8 cellular contexts compared by ENCODE assay signal in the genomic region with DNA sequence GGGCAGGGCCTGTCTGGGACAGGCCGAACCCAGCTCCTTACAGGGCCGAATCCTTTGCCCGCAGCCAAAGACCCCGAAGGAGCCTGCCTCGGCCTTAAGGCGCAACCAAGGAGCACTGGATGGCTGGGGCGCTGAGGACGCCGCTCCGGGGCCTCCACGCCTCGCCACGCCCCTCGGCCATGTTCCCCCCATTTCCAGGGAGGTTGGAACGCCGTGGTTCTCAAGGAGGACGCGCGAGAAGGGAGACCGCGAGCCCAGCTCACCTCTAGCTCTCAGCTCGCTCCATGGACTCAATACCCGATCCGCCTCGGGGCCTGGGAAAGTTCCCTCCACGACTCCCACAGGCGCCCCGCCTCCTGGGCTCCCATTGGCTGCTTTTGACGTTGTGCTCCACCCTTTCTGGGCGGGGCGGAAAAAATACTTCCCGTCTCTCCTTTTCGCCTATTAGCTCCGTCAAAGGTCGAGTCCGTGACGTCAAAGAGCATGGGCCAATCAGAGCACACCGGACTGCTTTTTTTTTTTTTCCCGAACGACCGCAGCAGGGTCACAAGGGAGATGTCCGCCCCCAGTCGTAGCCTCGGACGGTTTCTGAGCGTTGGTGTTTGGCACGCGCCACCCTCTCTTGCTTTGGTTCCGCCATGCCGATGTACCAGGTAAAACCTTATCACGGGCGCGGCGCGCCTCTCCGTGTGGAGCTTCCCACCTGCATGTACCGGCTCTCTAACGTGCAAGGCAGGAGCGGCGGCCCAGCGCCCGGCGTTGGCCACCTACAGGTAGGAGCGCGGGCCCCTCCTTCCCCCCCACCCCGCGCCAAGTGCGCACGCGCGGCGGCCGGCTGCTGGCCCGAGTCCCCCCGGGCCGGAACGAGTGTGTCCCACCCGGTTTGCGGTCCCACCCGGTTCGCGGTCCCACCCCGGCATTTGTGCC.
DNase-seq lines count a peak whose midpoint lies in the region; ATAC-seq and TF ChIP-seq lines count a peak whose summit lies in the region.

No MANE protein-coding gene starts in this region.

- H3K4me3 Mint-ChIP-seq in activated T-helper 2 cell treated with anti-CD3 and anti-CD28 coated beads, Interferon-gamma antibody, Interleukin-2, Interleukin-4, amounts not matched to agents 10 μg/mL and 5 μg/mL and 100 μg/mL, durations not matched to agents 14 hours and 24 hours and 36 hours (ENCODE audit: low read depth): peak overlapping the region; percentile 84
- peak overlapping the region; percentile 97 for H3K4me3 Mint-ChIP-seq in natural killer cell

- no peaks in the 10 kb centered on the region for H3K9me3 Mint-ChIP-seq in activated T-helper 2 cell treated with anti-CD3 and anti-CD28 coated beads, Interferon-gamma antibody, Interleukin-2, Interleukin-4, amounts not matched to agents 10 μg/mL and 5 μg/mL and 100 μg/mL, durations not matched to agents 14 hours and 24 hours and 36 hours
- H3K9me3 Mint-ChIP-seq in natural killer cell: no peaks in the 10 kb centered on the region

- ATAC-seq in natural killer cell: peak; percentile 85 to 94 (median 88)

- peaks cover 22% of the 10 kb centered on the region for H3K36me3 Mint-ChIP-seq in activated T-helper 2 cell treated with anti-CD3 and anti-CD28 coated beads, Interferon-gamma antibody, Interleukin-2, Interleukin-4, amounts not matched to agents 10 μg/mL and 5 μg/mL and 100 μg/mL, durations not matched to agents 14 hours and 24 hours and 36 hours (ENCODE audit: low read depth)
- no peaks in the 10 kb centered on the region for H3K36me3 Mint-ChIP-seq in natural killer cell

- no peaks in the 10 kb centered on the region for H3K27me3 Mint-ChIP-seq in activated T-helper 2 cell treated with anti-CD3 and anti-CD28 coated beads, Interferon-gamma antibody, Interleukin-2, Interleukin-4, amounts not matched to agents 10 μg/mL and 5 μg/mL and 100 μg/mL, durations not matched to agents 14 hours and 24 hours and 36 hours (ENCODE audit: low read depth)
- H3K27me3 Mint-ChIP-seq in natural killer cell (ENCODE audit: low read depth in 2 of 2): no peaks in the 10 kb centered on the region

- TF ChIP-seq CTCF in natural killer cell (IDR thresholded peaks at IDR 0.05): no peak

- WGBS in GM23248 (ENCODE audit: low coverage in 1 of 2, low lambda C conversion rate in 2 of 2, missing lambda C conversion rate in 2 of 2), 2 experiments: 0% methylated on average over 75 to 76 of the region's 83 CpGs

- H3K27ac ChIP-seq in GM23248: peak overlapping the region; percentile 91

- in situ Hi-C loops in GM23248 (cut with MboI): no loop called here

- H3K27me3 ChIP-seq in GM23248 (replicated peaks; ENCODE audit: insufficient read depth): no peaks in the 10 kb centered on the region

- no peaks in the 10 kb centered on the region for H3K9me3 ChIP-seq in GM23248 (ENCODE audit: low read depth)

- no peaks in the 10 kb centered on the region for H4K20me1 ChIP-seq in GM23248 (ENCODE audit: insufficient read depth)

- H3K4me2 ChIP-seq in GM23248 (ENCODE audit: unreplicated experiment): peak overlapping the region; percentile 93

- peak; percentile 100 for DNase-seq in Daoy (ENCODE audit: low read depth)
- peak; percentile 98 for DNase-seq in GM23248
- DNase-seq in Kasumi-1 (lab: John Stamatoyannopoulos, UW): peak; percentile 96
- DNase-seq in RPMI7951 (ENCODE audit: low read depth): peak; percentile 99
- peak; percentile 96 for DNase-seq in activated T-helper 2 cell treated with anti-CD3 and anti-CD28 coated beads, Interferon-gamma antibody, Interleukin-2, Interleukin-4, amounts not matched to agents 10 μg/mL and 5 μg/mL and 100 μg/mL, durations not matched to agents 14 hours and 24 hours and 36 hours (ENCODE audit: low spot score)
- DNase-seq in fibroblast of peridontal ligament (ENCODE audit: extremely low read depth): peak; percentile 99
- DNase-seq in natural killer cell: peak; percentile 98
- peak; percentile 97 for DNase-seq in stimulated activated naive CD4-positive, alpha-beta T cell treated with Interleukin-2 at 50 U/mL for 16 hours (lab: John Stamatoyannopoulos, UW)

- no peaks in the 10 kb centered on the region for H3K9me2 ChIP-seq in GM23248 (ENCODE audit: insufficient read depth)

- peak overlapping the region; percentile 95 for H2AFZ ChIP-seq in GM23248

- intact Hi-C loops in activated T-helper 2 cell treated with anti-CD3 and anti-CD28 coated beads, Interferon-gamma antibody, Interleukin-2, Interleukin-4, amounts not matched to agents 10 μg/mL and 5 μg/mL and 100 μg/mL, durations not matched to agents 14 hours and 24 hours and 36 hours (cut with micrococcal nuclease): loop anchor here (2.0 to 5.0 kb wide), 2 partner anchors 1430 to 1552 kb away; partner anchors contain the start of gene VKORC1L1
- intact Hi-C loops in natural killer cell (cut with micrococcal nuclease): no loop called here

- peak overlapping the region; percentile 95 for H3K27ac Mint-ChIP-seq in activated T-helper 2 cell treated with anti-CD3 and anti-CD28 coated beads, Interferon-gamma antibody, Interleukin-2, Interleukin-4, amounts not matched to agents 10 μg/mL and 5 μg/mL and 100 μg/mL, durations not matched to agents 14 hours and 24 hours and 36 hours
- peak overlapping the region; percentile 95 to 96 for H3K27ac Mint-ChIP-seq in natural killer cell

- peaks cover 15% of the 10 kb centered on the region for H3K4me1 Mint-ChIP-seq in activated T-helper 2 cell treated with anti-CD3 and anti-CD28 coated beads, Interferon-gamma antibody, Interleukin-2, Interleukin-4, amounts not matched to agents 10 μg/mL and 5 μg/mL and 100 μg/mL, durations not matched to agents 14 hours and 24 hours and 36 hours (ENCODE audit: low read depth)
- peaks cover 9 to 16% of the 10 kb centered on the region in 2 donors for H3K4me1 Mint-ChIP-seq in natural killer cell

- H3K4me3 ChIP-seq in GM23248: peak overlapping the region; percentile 99

- H3K4me1 ChIP-seq in GM23248 (ENCODE audit: insufficient read depth): peaks cover 4% of the 10 kb centered on the region; the same call in 1 of the 2 replicates

- H3F3A ChIP-seq in GM23248 (ENCODE audit: insufficient read depth): no peaks in the 10 kb centered on the region

- H3K36me3 ChIP-seq in GM23248 (ENCODE audit: low read depth): no peaks in the 10 kb centered on the region

- H3K9ac ChIP-seq in GM23248: peak overlapping the region; percentile 96

- peaks cover 39% of the 10 kb centered on the region for H3K79me2 ChIP-seq in GM23248 (ENCODE audit: insufficient read depth)

Comparison
In these comparisons a context has a peak if more than half of its experiments do, and no peak if none do; other contexts are left out.
1. Peak in every context shown above with its lines: DNase-seq, ATAC-seq, H3K4me3 ChIP-seq and H3K27ac ChIP-seq.